In genomic region chr6:18241208-18241836, GRCh38 we compare ENCODE assay signal across 13 cellular contexts. TPM values are rescaled to one million over a fixed set of nuclear protein-coding genes. Genes with fewer than 3 reads are reported as not detected.
A peak's percentile ranks its signal among the peaks of the same experiment; 100 is the strongest.
DNase-seq lines count a peak whose midpoint lies in the region; ATAC-seq and TF ChIP-seq lines count a peak whose summit lies in the region.
"Had no signal": no experiment of that assay in that cellular context is flagged by ENCODE, and none has a peak within 500 bp of the region (broad histone marks: within the 10 kb centered on the region; RNA-seq: fewer than 3 reads in every experiment).

No MANE protein-coding gene starts in this region.

- H3K4me3 Mint-ChIP-seq in CD4-positive, CD25-positive, alpha-beta regulatory T cell: peak overlapping the region in 2 of 4 donors; percentile 1 to 52
- H3K4me3 Mint-ChIP-seq in T-helper 17 cell: no peak overlapping the region
- H3K4me3 Mint-ChIP-seq: stimulated activated effector memory CD8-positive, alpha-beta T cell treated with anti-CD3 and anti-CD28 coated beads, Interleukin-12 subunit alpha, Interleukin-12 subunit beta, amount 100 ng/mL, for 72 hours had no signal

- H3K4me3 ChIP-seq in CD4-positive, CD25-positive, alpha-beta regulatory T cell (ENCODE audit: low read depth, low read length): peak overlapping the region; percentile 22
- no peak overlapping the region for H3K4me3 ChIP-seq in tibial artery
- H3K4me3 ChIP-seq: gastroesophageal sphincter, left lung had no signal

- TF ChIP-seq CTCF in tibial artery (IDR thresholded peaks at IDR 0.05): no peak

- no peaks in the 10 kb centered on the region for H3K9me3 ChIP-seq in CD4-positive, CD25-positive, alpha-beta regulatory T cell (ENCODE audit: control insufficient read depth in 2 of 2, low read length in 2 of 2)
- H3K9me3 ChIP-seq in T-helper 17 cell (ENCODE audit: control insufficient read depth, low read length, poor library complexity, severe bottlenecking) (no peaks in the 10 kb centered on the region), tibial artery (no peaks in the 10 kb centered on the region)
- H3K9me3 ChIP-seq: gastroesophageal sphincter, left lung had no signal

- peaks cover 46% of the 10 kb centered on the region for H3K36me3 ChIP-seq in CD4-positive, CD25-positive, alpha-beta regulatory T cell (ENCODE audit: control insufficient read depth, insufficient read depth, low read length)
- peaks cover 24 to 51% (median 43%) of the 10 kb centered on the region in 3 donors for H3K36me3 ChIP-seq in tibial artery

- H3K27me3 Mint-ChIP-seq in CD4-positive, CD25-positive, alpha-beta regulatory T cell: no peaks in the 10 kb centered on the region
- H3K27me3 Mint-ChIP-seq in T-helper 17 cell: no peaks in the 10 kb centered on the region

- peak overlapping the region; percentile 27 for H3K27ac ChIP-seq in CD4-positive, CD25-positive, alpha-beta regulatory T cell (ENCODE audit: insufficient read depth, low read length, poor library complexity, severe bottlenecking)
- H3K27ac ChIP-seq in tibial artery: no peak overlapping the region
- H3K27ac ChIP-seq: gastroesophageal sphincter, left lung had no signal

- intact Hi-C loops in tibial artery (cut with DNase I; ENCODE audit: low total_unique reads): no loop called here

- peak in 1 of 3 donors; percentile 38 for DNase-seq in CD4-positive, CD25-positive, alpha-beta regulatory T cell
- DNase-seq in T-helper 17 cell: no peak
- DNase-seq in tibial artery: no peak
- no peak for DNase-seq in DMS153 (lab: John Stamatoyannopoulos, UW)
- DNase-seq in NCI-H2107 treated with DMSO at 0.1 percent for 48 hours (lab: John Stamatoyannopoulos, UW; ENCODE audit: unreplicated experiment): no peak
- DNase-seq: left lung; NK-92 treated with Interleukin-12 subunit alpha and Interleukin-12 subunit beta, amount 100 ng/mL, for 24 hours; occipital lobe had no signal

- no peaks in the 10 kb centered on the region for H3K27me3 ChIP-seq in CD4-positive, CD25-positive, alpha-beta regulatory T cell (ENCODE audit: control insufficient read depth, insufficient read depth, low read length)
- no peaks in the 10 kb centered on the region for H3K27me3 ChIP-seq in tibial artery
- H3K27me3 ChIP-seq: gastroesophageal sphincter, left lung had no signal

- no peaks in the 10 kb centered on the region for H3K9me3 Mint-ChIP-seq in CD4-positive, CD25-positive, alpha-beta regulatory T cell
- H3K9me3 Mint-ChIP-seq: stimulated activated effector memory CD8-positive, alpha-beta T cell treated with anti-CD3 and anti-CD28 coated beads, Interleukin-12 subunit alpha, Interleukin-12 subunit beta, amount 100 ng/mL, for 72 hours had no signal

- peak overlapping the region; percentile 54 to 94 (median 76) for H3K27ac Mint-ChIP-seq in CD4-positive, CD25-positive, alpha-beta regulatory T cell
- peak overlapping the region; percentile 53 for H3K27ac Mint-ChIP-seq in T-helper 17 cell
- H3K27ac Mint-ChIP-seq: stimulated activated effector memory CD8-positive, alpha-beta T cell treated with anti-CD3 and anti-CD28 coated beads, Interleukin-12 subunit alpha, Interleukin-12 subunit beta, amount 100 ng/mL, for 72 hours had no signal

- H3K4me1 Mint-ChIP-seq in CD4-positive, CD25-positive, alpha-beta regulatory T cell: peaks cover 44 to 59% (median 53%) of the 10 kb centered on the region in 4 donors
- H3K4me1 Mint-ChIP-seq in T-helper 17 cell: peaks cover 34% of the 10 kb centered on the region

- ATAC-seq in CD4-positive, CD25-positive, alpha-beta regulatory T cell (ENCODE audit: low read depth in 2 of 2): peak; percentile 52 to 55
- peak; percentile 44 for ATAC-seq in GM19463 (IDR thresholded peaks at IDR 0.05; ENCODE audit: unreplicated experiment)
- ATAC-seq in T-helper 17 cell: peak; percentile 73
- ATAC-seq in esophagus mucosa: peak; percentile 52
- ATAC-seq in GM21367 (IDR thresholded peaks at IDR 0.05; ENCODE audit: unreplicated experiment): no peak
- ATAC-seq: gastroesophageal sphincter; stimulated activated effector memory CD8-positive, alpha-beta T cell treated with anti-CD3 and anti-CD28 coated beads, Interleukin-12 subunit alpha, Interleukin-12 subunit beta, amount 100 ng/mL, for 72 hours had no signal

- peaks cover 8% of the 10 kb centered on the region for H3K4me1 ChIP-seq in CD4-positive, CD25-positive, alpha-beta regulatory T cell (ENCODE audit: control insufficient read depth, insufficient read depth, low read length, poor library complexity, severe bottlenecking)
- H3K4me1 ChIP-seq in tibial artery: no peaks in the 10 kb centered on the region
- H3K4me1 ChIP-seq: left lung had no signal

- H3K36me3 Mint-ChIP-seq in CD4-positive, CD25-positive, alpha-beta regulatory T cell: peaks cover 64% of the 10 kb centered on the region
- H3K36me3 Mint-ChIP-seq in T-helper 17 cell (ENCODE audit: low read depth): peaks cover 11% of the 10 kb centered on the region

RNA-seq across cellular contexts. Expression of gene DEK, which starts 23.0 kb away (rescaled TPM):
- 75.3 TPM for total RNA-seq in CD4-positive, CD25-positive, alpha-beta regulatory T cell
- polyA plus RNA-seq in CD4-positive, CD25-positive, alpha-beta regulatory T cell: 10 to 100 TPM; 34.9 to 73.1 (median 66.9) TPM
- total RNA-seq in T-helper 17 cell (10 to 100 TPM; 70.5 to 73.1 TPM), esophagus mucosa (69.1 TPM)
